Comparison of ENCODE assay signal across 20 cellular contexts in the genomic region with DNA sequence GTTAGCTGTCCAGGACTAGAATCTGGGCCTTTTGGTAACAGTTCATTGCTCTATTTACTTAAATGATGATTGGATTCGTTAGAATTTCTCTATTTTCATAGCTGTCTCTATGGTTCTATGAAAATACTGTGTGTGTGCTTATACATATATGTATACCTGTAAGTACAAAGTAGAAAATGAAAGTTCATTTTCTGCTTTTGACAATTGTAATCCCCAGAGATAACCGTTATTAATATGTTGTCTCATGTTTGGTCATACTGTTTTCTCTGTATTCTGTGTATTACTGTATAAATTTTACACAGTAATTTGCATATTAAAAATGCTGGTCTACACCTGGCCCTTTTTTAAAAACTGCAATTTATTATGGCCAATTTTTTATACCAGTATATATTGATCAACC. TPM values are rescaled to one million over a fixed set of nuclear protein-coding genes. Genes with fewer than 3 reads are reported as not detected.
DNase-seq lines count a peak whose midpoint lies in the region; ATAC-seq and TF ChIP-seq lines count a peak whose summit lies in the region.
"Had no signal": no experiment of that assay in that cellular context is flagged by ENCODE, and none has a peak within 500 bp of the region (broad histone marks: within the 10 kb centered on the region; RNA-seq: fewer than 3 reads in every experiment).

No MANE protein-coding gene starts in this region.

- H3K4me3 Mint-ChIP-seq in activated T-helper 1 cell treated with anti-CD3 and anti-CD28 coated beads, Interleukin-12 subunit alpha, Interleukin-12 subunit beta, Interleukin-2, Interleukin-4 antibody, amounts not matched to agents 30 ng/mL and 10 ng/mL and 1 ng/mL, durations not matched to agents 14 hours and 24 hours and 36 hours, result no peak overlapping the region
- no peak overlapping the region for H3K4me3 Mint-ChIP-seq in glutamatergic neuron (ENCODE audit: unreplicated experiment)
- H3K4me3 Mint-ChIP-seq: activated naive CD8-positive, alpha-beta T cell treated with anti-CD3 and anti-CD28 coated beads, Interleukin-2, amount 10 ng/mL, durations not matched to agents 7 days and 5 days; activated T-cell treated with anti-CD3 and anti-CD28 coated beads, Interleukin-2, amount 50 U/mL, for 24 hours; dendritic cell treated with granulocyte-macrophage colony-stimulating factor and Interleukin-4, amounts not matched to agents 40 ng/mL and 50 ng/mL, for 4 days; naive thymus-derived CD8-positive, alpha-beta T cell had no signal

- intact Hi-C loops in activated T-helper 1 cell treated with anti-CD3 and anti-CD28 coated beads, Interleukin-12 subunit alpha, Interleukin-12 subunit beta, Interleukin-2, Interleukin-4 antibody, amounts not matched to agents 30 ng/mL and 10 ng/mL and 1 ng/mL, durations not matched to agents 14 hours and 24 hours and 36 hours (cut with micrococcal nuclease), result no loop called here
- intact Hi-C loops in thyroid gland (cut with DNase I), result no loop called here

- no peak for TF ChIP-seq POLR2A in thyroid gland (IDR thresholded peaks at IDR 0.05)

- H3K27me3 ChIP-seq in thyroid gland, result no peaks in the 10 kb centered on the region
- H3K27me3 ChIP-seq: brain microvascular endothelial cell, Peyer's patch had no signal

- peak overlapping the region; percentile 40 for H3K27ac Mint-ChIP-seq in activated T-helper 1 cell treated with anti-CD3 and anti-CD28 coated beads, Interleukin-12 subunit alpha, Interleukin-12 subunit beta, Interleukin-2, Interleukin-4 antibody, amounts not matched to agents 30 ng/mL and 10 ng/mL and 1 ng/mL, durations not matched to agents 14 hours and 24 hours and 36 hours
- H3K27ac Mint-ChIP-seq in glutamatergic neuron (ENCODE audit: unreplicated experiment), result no peak overlapping the region
- H3K27ac Mint-ChIP-seq: activated naive CD8-positive, alpha-beta T cell treated with anti-CD3 and anti-CD28 coated beads, Interleukin-2, amount 10 ng/mL, durations not matched to agents 7 days and 5 days; activated T-cell treated with anti-CD3 and anti-CD28 coated beads, Interleukin-2, amount 50 U/mL, for 24 hours; dendritic cell treated with granulocyte-macrophage colony-stimulating factor and Interleukin-4, amounts not matched to agents 40 ng/mL and 50 ng/mL, for 4 days had no signal

- no peaks in the 10 kb centered on the region for H3K9me3 ChIP-seq in thyroid gland
- H3K9me3 ChIP-seq: Peyer's patch, SK-N-SH, thoracic aorta had no signal

- no peaks in the 10 kb centered on the region for H3K36me3 ChIP-seq in thyroid gland
- H3K36me3 ChIP-seq: brain microvascular endothelial cell, thoracic aorta had no signal

- no peak overlapping the region for H3K4me3 ChIP-seq in thyroid gland (replicated peaks in 1 of 3)
- H3K4me3 ChIP-seq: Peyer's patch, skin epidermis, thoracic aorta had no signal

- no peaks in the 10 kb centered on the region for H3K27me3 Mint-ChIP-seq in activated T-helper 1 cell treated with anti-CD3 and anti-CD28 coated beads, Interleukin-12 subunit alpha, Interleukin-12 subunit beta, Interleukin-2, Interleukin-4 antibody, amounts not matched to agents 30 ng/mL and 10 ng/mL and 1 ng/mL, durations not matched to agents 14 hours and 24 hours and 36 hours (ENCODE audit: insufficient read depth)
- H3K27me3 Mint-ChIP-seq in glutamatergic neuron (ENCODE audit: unreplicated experiment), result peaks cover 3% of the 10 kb centered on the region
- H3K27me3 Mint-ChIP-seq: activated naive CD8-positive, alpha-beta T cell treated with anti-CD3 and anti-CD28 coated beads, Interleukin-2, amount 10 ng/mL, durations not matched to agents 7 days and 5 days; activated T-cell treated with anti-CD3 and anti-CD28 coated beads, Interleukin-2, amount 50 U/mL, for 24 hours; dendritic cell treated with granulocyte-macrophage colony-stimulating factor and Interleukin-4, amounts not matched to agents 40 ng/mL and 50 ng/mL, for 4 days; naive thymus-derived CD8-positive, alpha-beta T cell had no signal

- peaks cover 14% of the 10 kb centered on the region for H3K36me3 Mint-ChIP-seq in activated T-helper 1 cell treated with anti-CD3 and anti-CD28 coated beads, Interleukin-12 subunit alpha, Interleukin-12 subunit beta, Interleukin-2, Interleukin-4 antibody, amounts not matched to agents 30 ng/mL and 10 ng/mL and 1 ng/mL, durations not matched to agents 14 hours and 24 hours and 36 hours (ENCODE audit: low read depth)
- peaks cover 15% of the 10 kb centered on the region for H3K36me3 Mint-ChIP-seq in glutamatergic neuron (ENCODE audit: unreplicated experiment)

- DNase-seq in activated T-helper 1 cell treated with anti-CD3 and anti-CD28 coated beads, Interleukin-12 subunit alpha, Interleukin-12 subunit beta, Interleukin-2, Interleukin-4 antibody, amounts not matched to agents 30 ng/mL and 10 ng/mL and 1 ng/mL, durations not matched to agents 14 hours and 24 hours and 36 hours (ENCODE audit: low spot score), result no peak
- DNase-seq in mesenteric fat pad (ENCODE audit: low spot score) (no peak), DMS 273 (lab: John Stamatoyannopoulos, UW; ENCODE audit: unreplicated experiment) (no peak), thyroid gland (no peak), glutamatergic neuron (no peak)
- DNase-seq: activated naive CD8-positive, alpha-beta T cell treated with anti-CD3 and anti-CD28 coated beads, Interleukin-2, amount 10 ng/mL, durations not matched to agents 7 days and 5 days; activated T-cell treated with anti-CD3 and anti-CD28 coated beads, Interleukin-2, amount 50 U/mL, for 24 hours; brain microvascular endothelial cell; Calu3; GF-D8; KBM-7; naive thymus-derived CD8-positive, alpha-beta T cell; Peyer's patch; SK-N-SH had no signal

- no peaks in the 10 kb centered on the region for H3K4me1 ChIP-seq in thyroid gland
- H3K4me1 ChIP-seq: Peyer's patch had no signal

- TF ChIP-seq CTCF in thyroid gland (IDR thresholded peaks at IDR 0.05), result no peak
- TF ChIP-seq CTCF in glutamatergic neuron (IDR thresholded peaks at IDR 0.05; ENCODE audit: partially characterized antibody, unreplicated experiment), result no peak

- ATAC-seq in GM18867 (IDR thresholded peaks at IDR 0.05; ENCODE audit: unreplicated experiment) (peak; percentile 74), GM21390 (IDR thresholded peaks at IDR 0.05; ENCODE audit: unreplicated experiment) (peak; percentile 78), HG02981 (IDR thresholded peaks at IDR 0.05; ENCODE audit: unreplicated experiment) (peak; percentile 90)
- ATAC-seq: naive thymus-derived CD8-positive, alpha-beta T cell had no signal

- no peak overlapping the region for H3K27ac ChIP-seq in thyroid gland
- H3K27ac ChIP-seq: brain microvascular endothelial cell, Peyer's patch, skin epidermis, thoracic aorta had no signal

- 77 to 84% methylated on average over 2 of the region's 2 CpGs for WGBS in thyroid gland, 2 donors

- H3K9me3 Mint-ChIP-seq in activated T-helper 1 cell treated with anti-CD3 and anti-CD28 coated beads, Interleukin-12 subunit alpha, Interleukin-12 subunit beta, Interleukin-2, Interleukin-4 antibody, amounts not matched to agents 30 ng/mL and 10 ng/mL and 1 ng/mL, durations not matched to agents 14 hours and 24 hours and 36 hours, result no peaks in the 10 kb centered on the region
- peaks cover 9% of the 10 kb centered on the region for H3K9me3 Mint-ChIP-seq in glutamatergic neuron (ENCODE audit: unreplicated experiment)
- H3K9me3 Mint-ChIP-seq: activated T-cell treated with anti-CD3 and anti-CD28 coated beads, Interleukin-2, amount 50 U/mL, for 24 hours; dendritic cell treated with granulocyte-macrophage colony-stimulating factor and Interleukin-4, amounts not matched to agents 40 ng/mL and 50 ng/mL, for 4 days; naive thymus-derived CD8-positive, alpha-beta T cell had no signal

- H3K4me1 Mint-ChIP-seq in activated T-helper 1 cell treated with anti-CD3 and anti-CD28 coated beads, Interleukin-12 subunit alpha, Interleukin-12 subunit beta, Interleukin-2, Interleukin-4 antibody, amounts not matched to agents 30 ng/mL and 10 ng/mL and 1 ng/mL, durations not matched to agents 14 hours and 24 hours and 36 hours (ENCODE audit: low read depth), result no peaks in the 10 kb centered on the region
- peaks cover 6% of the 10 kb centered on the region for H3K4me1 Mint-ChIP-seq in glutamatergic neuron (ENCODE audit: low read depth, unreplicated experiment)
- H3K4me1 Mint-ChIP-seq: activated naive CD8-positive, alpha-beta T cell treated with anti-CD3 and anti-CD28 coated beads, Interleukin-2, amount 10 ng/mL, durations not matched to agents 7 days and 5 days had no signal

RNA-seq across cellular contexts. Expression of a gene that starts 55.4 kb away (rescaled TPM):
- total RNA-seq in activated T-helper 1 cell treated with anti-CD3 and anti-CD28 coated beads, Interleukin-12 subunit alpha, Interleukin-12 subunit beta, Interleukin-2, Interleukin-4 antibody, amounts not matched to agents 30 ng/mL and 10 ng/mL and 1 ng/mL, durations not matched to agents 14 hours and 24 hours and 36 hours, result 29.4 and 30.2 TPM in 2 replicates
- total RNA-seq in mesenteric fat pad (28.7 TPM), thyroid gland (10 to 100 TPM; 43.3 to 72.4 (median 53.5) TPM), glutamatergic neuron (ENCODE audit: unreplicated experiment) (58.1 TPM)
